Comparison of ENCODE assay signal across 15 cellular contexts in the genomic region with DNA sequence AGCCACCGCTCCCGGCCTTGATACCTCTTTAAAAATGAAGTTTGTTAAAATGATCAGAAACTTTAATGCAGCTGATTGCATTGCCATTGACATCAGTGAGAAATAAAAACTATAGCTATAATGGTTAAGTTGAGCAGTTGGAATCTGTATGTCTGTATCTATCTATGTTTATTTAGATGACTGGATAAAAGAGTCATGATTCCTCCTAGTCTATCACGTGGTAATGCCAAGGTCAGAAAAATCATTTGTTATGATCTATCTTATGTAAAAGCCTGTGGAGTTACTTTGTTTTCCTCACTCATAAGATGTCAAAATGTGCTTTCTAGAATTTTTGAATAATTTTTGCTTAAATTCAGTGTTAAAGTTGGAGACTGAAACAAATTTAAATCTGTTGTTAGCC.
A peak's percentile ranks its signal among the peaks of the same experiment; 100 is the strongest.
DNase-seq lines count a peak whose midpoint lies in the region; ATAC-seq and TF ChIP-seq lines count a peak whose summit lies in the region.
"Had no signal": no experiment of that assay in that cellular context is flagged by ENCODE, and none has a peak within 500 bp of the region (broad histone marks: within the 10 kb centered on the region; RNA-seq: fewer than 3 reads in every experiment).

No MANE protein-coding gene starts in this region.

- 58 to 69% (median 65%) methylated on average over 3 of the region's 3 CpGs for WGBS in adrenal gland, 4 donors
- WGBS in aorta, 2 donors, result 69 to 70% methylated on average over 3 of the region's 3 CpGs

- intact Hi-C loops in adrenal gland (cut with DNase I), result no loop called here
- intact Hi-C loops in naive thymus-derived CD4-positive, alpha-beta T cell (cut with micrococcal nuclease), result loop anchor here in 1 of 2 donors (1.0 to 2.0 kb wide), 2 partner anchors 9 to 13 kb away; no protein-coding TSS in a partner anchor
- intact Hi-C loops in aorta (cut with DNase I), result loop anchor here (5.0 to 10.0 kb wide), 3 partner anchors 53 to 135 kb away; no protein-coding TSS in a partner anchor

- POLR2A ChIA-PET in naive thymus-derived CD4-positive, alpha-beta T cell (lab: Charles Lee), result interaction anchor here (0.7 to 2.5 kb wide), 5 partner anchors 10 to 148 kb away, joined by 3 to 9 read pairs (median 4); no protein-coding TSS in a partner anchor

- H3K36me3 ChIP-seq in adrenal gland (replicated peaks in 1 of 2) (no peaks in the 10 kb centered on the region), aorta (ENCODE audit: control insufficient read depth in 1 of 2, insufficient read depth in 2 of 2, low read length in 1 of 2) (peaks cover 0 to 3% of the 10 kb centered on the region in 2 donors)
- peaks cover 0 to 7% (median 4%) of the 10 kb centered on the region in 3 experiments for H3K36me3 ChIP-seq in naive thymus-derived CD4-positive, alpha-beta T cell (ENCODE audit: control insufficient read depth in 2 of 3, insufficient read depth in 3 of 3, low read length in 3 of 3)
- H3K36me3 ChIP-seq: HAP-1, prostate gland, WERI-Rb-1 had no signal

- no peaks in the 10 kb centered on the region for H3K27me3 ChIP-seq in adrenal gland
- no peaks in the 10 kb centered on the region for H3K27me3 ChIP-seq in naive thymus-derived CD4-positive, alpha-beta T cell (ENCODE audit: control insufficient read depth in 2 of 2, insufficient read depth in 2 of 2, low read length in 2 of 2)
- no peaks in the 10 kb centered on the region for H3K27me3 ChIP-seq in aorta (ENCODE audit: control insufficient read depth in 1 of 2, insufficient read depth in 2 of 2, low read length in 1 of 2)
- H3K27me3 ChIP-seq: Peyer's patch had no signal

- H3K4me3 ChIP-seq in adrenal gland, result no peak overlapping the region
- H3K4me3 ChIP-seq in naive thymus-derived CD4-positive, alpha-beta T cell (ENCODE audit: low read length), result no peak overlapping the region
- no peak overlapping the region for H3K4me3 ChIP-seq in aorta (ENCODE audit: low read length in 2 of 2)
- no peak overlapping the region for H3K4me3 ChIP-seq in foreskin fibroblast (ENCODE audit: low read depth in 1 of 2, low read length in 2 of 2)
- H3K4me3 ChIP-seq: HAP-1, Peyer's patch, prostate gland had no signal

- H3K9me3 ChIP-seq in adrenal gland (replicated peaks in 1 of 3) (no peaks in the 10 kb centered on the region), aorta (ENCODE audit: control insufficient read depth, low read length) (no peaks in the 10 kb centered on the region)
- no peaks in the 10 kb centered on the region for H3K9me3 ChIP-seq in naive thymus-derived CD4-positive, alpha-beta T cell (ENCODE audit: control insufficient read depth in 2 of 3, low read length in 3 of 3)
- H3K9me3 ChIP-seq: HAP-1, Peyer's patch, prostate gland had no signal

- peak overlapping the region; percentile 99 for H3K27ac Mint-ChIP-seq in stimulated activated naive CD8-positive, alpha-beta T cell treated with anti-CD3 and anti-CD28 coated beads, Interleukin-15, Interleukin-2, amounts not matched to agents 100 ng/mL and 50 ng/mL, for 24 hours
- peak overlapping the region in 8 of 9 donors; percentile 28 to 84 (median 70) for H3K27ac Mint-ChIP-seq in naive thymus-derived CD4-positive, alpha-beta T cell

- peaks cover 14 to 71% of the 10 kb centered on the region in 2 donors for H3K4me1 ChIP-seq in adrenal gland (replicated peaks in 1 of 2)
- peaks cover 56 to 61% of the 10 kb centered on the region in 2 donors for H3K4me1 ChIP-seq in naive thymus-derived CD4-positive, alpha-beta T cell (ENCODE audit: control insufficient read depth in 2 of 2, insufficient read depth in 2 of 2, low read length in 2 of 2)
- H3K4me1 ChIP-seq in aorta (ENCODE audit: control insufficient read depth in 1 of 2, insufficient read depth in 2 of 2, low read length in 2 of 2), result peaks cover 2% of the 10 kb centered on the region in 2 donors
- H3K4me1 ChIP-seq: HAP-1 had no signal

- H3K36me3 Mint-ChIP-seq in stimulated activated naive CD8-positive, alpha-beta T cell treated with anti-CD3 and anti-CD28 coated beads, Interleukin-15, Interleukin-2, amounts not matched to agents 100 ng/mL and 50 ng/mL, for 24 hours (ENCODE audit: low read depth), result peaks cover 59% of the 10 kb centered on the region
- H3K36me3 Mint-ChIP-seq in naive thymus-derived CD4-positive, alpha-beta T cell, result peaks cover 5 to 53% (median 30%) of the 10 kb centered on the region in 5 donors

- H3K27me3 Mint-ChIP-seq in stimulated activated naive CD8-positive, alpha-beta T cell treated with anti-CD3 and anti-CD28 coated beads, Interleukin-15, Interleukin-2, amounts not matched to agents 100 ng/mL and 50 ng/mL, for 24 hours, result no peaks in the 10 kb centered on the region
- no peaks in the 10 kb centered on the region for H3K27me3 Mint-ChIP-seq in naive thymus-derived CD4-positive, alpha-beta T cell

- no peak for ATAC-seq in stimulated activated naive CD8-positive, alpha-beta T cell treated with anti-CD3 and anti-CD28 coated beads, Interleukin-15, Interleukin-2, amounts not matched to agents 100 U/mL and 50 U/mL, for 24 hours
- no peak for ATAC-seq in naive thymus-derived CD4-positive, alpha-beta T cell
- no peak for ATAC-seq in aorta (ENCODE audit: low FRiP score)

- no peak for TF ChIP-seq CTCF in adrenal gland (IDR thresholded peaks at IDR 0.05)
- no peak for TF ChIP-seq CTCF in foreskin fibroblast (IDR thresholded peaks at IDR 0.05; ENCODE audit: low read depth, low read length)

- no peak overlapping the region for H3K4me3 Mint-ChIP-seq in stimulated activated naive CD8-positive, alpha-beta T cell treated with anti-CD3 and anti-CD28 coated beads, Interleukin-15, Interleukin-2, amounts not matched to agents 100 ng/mL and 50 ng/mL, for 24 hours
- H3K4me3 Mint-ChIP-seq in naive thymus-derived CD4-positive, alpha-beta T cell, result peak overlapping the region in 8 of 10 donors; percentile 27 to 74 (median 54)

- peak overlapping the region; percentile 9 to 83 (median 78) for H3K27ac ChIP-seq in adrenal gland
- peak overlapping the region; percentile 25 for H3K27ac ChIP-seq in naive thymus-derived CD4-positive, alpha-beta T cell (ENCODE audit: low read depth, low read length)
- peak overlapping the region; percentile 39 to 94 for H3K27ac ChIP-seq in aorta (ENCODE audit: low read depth in 1 of 2, low read length in 2 of 2)
- H3K27ac ChIP-seq: WERI-Rb-1 had no signal

- peaks cover 90% of the 10 kb centered on the region for H3K4me1 Mint-ChIP-seq in stimulated activated naive CD8-positive, alpha-beta T cell treated with anti-CD3 and anti-CD28 coated beads, Interleukin-15, Interleukin-2, amounts not matched to agents 100 ng/mL and 50 ng/mL, for 24 hours (ENCODE audit: low read depth)
- peaks cover 56 to 96% (median 90%) of the 10 kb centered on the region in 7 donors for H3K4me1 Mint-ChIP-seq in naive thymus-derived CD4-positive, alpha-beta T cell

- CTCF ChIA-PET in naive thymus-derived CD4-positive, alpha-beta T cell (lab: Charles Lee), result interaction anchor here (1.1 kb wide), 1 partner anchor 24 kb away, joined by 3 read pairs; no protein-coding TSS in a partner anchor

- DNase-seq in stimulated activated naive CD8-positive, alpha-beta T cell treated with anti-CD3 and anti-CD28 coated beads, Interleukin-15, Interleukin-2, amounts not matched to agents 100 U/mL and 50 U/mL, for 24 hours, result no peak
- DNase-seq in adrenal gland (no peak), aorta (no peak), medulla oblongata (ENCODE audit: extremely low spot score) (no peak), HuH-7.5 (ENCODE audit: low spot score) (no peak), foreskin fibroblast (no peak)
- DNase-seq in naive thymus-derived CD4-positive, alpha-beta T cell, result no peak
- DNase-seq: foreskin melanocyte, NCI-H2171, Peyer's patch, WERI-Rb-1 had no signal

- no peak for TF ChIP-seq POLR2A in adrenal gland (IDR thresholded peaks at IDR 0.05)

- H3K9me3 Mint-ChIP-seq in stimulated activated naive CD8-positive, alpha-beta T cell treated with anti-CD3 and anti-CD28 coated beads, Interleukin-15, Interleukin-2, amounts not matched to agents 100 ng/mL and 50 ng/mL, for 24 hours, result no peaks in the 10 kb centered on the region
- H3K9me3 Mint-ChIP-seq in naive thymus-derived CD4-positive, alpha-beta T cell, result peaks cover 0 to 2% (median 0%) of the 10 kb centered on the region in 11 donors
- H3K9me3 Mint-ChIP-seq: activated T-helper 2 cell treated with anti-CD3 and anti-CD28 coated beads, Interferon-gamma antibody, Interleukin-2, Interleukin-4, amounts not matched to agents 10 μg/mL and 5 μg/mL and 100 μg/mL, durations not matched to agents 14 hours and 24 hours and 36 hours had no signal

Comparison
In these comparisons a context has a peak if more than half of its experiments do, and no peak if none do; other contexts are left out.
1. H3K27ac ChIP-seq: peak in every context shown above with its lines; median percentile 78 in adrenal gland; 66 in aorta; 25 in naive thymus-derived CD4-positive, alpha-beta T cell.
2. intact Hi-C loops: an anchor here in aorta (5.0 to 10.0 kb wide); none called in adrenal gland.